In the genomic region with DNA sequence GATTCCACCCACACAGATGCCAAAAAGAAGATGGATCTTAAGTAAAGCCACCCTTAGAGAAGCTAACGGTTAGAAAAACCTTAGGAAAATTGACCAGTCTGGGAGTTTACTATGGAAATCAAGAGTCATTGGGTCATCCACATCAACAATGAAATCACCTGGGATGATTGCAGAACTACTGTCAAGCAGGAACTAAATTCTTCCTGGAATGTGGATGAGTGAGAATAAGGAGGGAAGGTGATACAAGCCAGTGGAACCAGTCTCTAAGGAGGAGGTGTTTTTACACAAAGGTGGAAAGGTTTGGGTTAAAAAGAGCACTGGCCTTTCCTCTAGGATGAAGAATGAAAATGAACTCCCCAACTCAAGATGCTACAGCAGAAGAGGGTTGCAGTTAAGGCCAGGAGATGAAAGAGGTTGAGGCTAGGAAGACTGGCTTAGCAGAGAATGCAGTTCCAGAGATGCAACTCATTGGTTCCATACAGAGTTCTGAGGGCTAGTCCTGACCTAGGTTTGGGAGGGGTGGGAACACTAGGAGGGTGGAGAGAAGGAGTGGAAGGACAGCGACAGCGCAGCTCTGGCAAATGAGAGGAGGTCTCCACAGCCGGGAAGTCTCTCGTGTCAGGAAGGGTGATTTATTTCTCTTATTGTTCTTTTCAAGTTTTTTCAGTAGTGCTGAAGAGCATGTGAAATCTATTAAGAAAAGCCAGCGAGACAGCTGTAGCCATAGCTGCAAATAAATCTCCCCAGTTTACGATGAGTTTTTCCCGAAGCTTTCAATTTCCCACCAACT, we compare ENCODE assay signal across 19 cellular contexts. TPM values are rescaled to one million over a fixed set of nuclear protein-coding genes. Genes with fewer than 3 reads are reported as not detected.
DNase-seq lines count a peak whose midpoint lies in the region; ATAC-seq and TF ChIP-seq lines count a peak whose summit lies in the region.
"Had no signal": no experiment of that assay in that cellular context is flagged by ENCODE, and none has a peak within 500 bp of the region (broad histone marks: within the 10 kb centered on the region; RNA-seq: fewer than 3 reads in every experiment).

No MANE protein-coding gene starts in this region.

- DNase-seq in EH (ENCODE audit: low read depth) (peak; percentile 3), NCI-H2227 treated with DMSO at 0.1 percent for 48 hours (lab: John Stamatoyannopoulos, UW) (peak; percentile 18), psoas muscle (no peak), right lobe of liver (no peak), NCI-H1092 (lab: John Stamatoyannopoulos, UW) (no peak)
- DNase-seq: activated CD4-positive, alpha-beta T cell treated with anti-CD3 and anti-CD28 coated beads for 36 hours; effector CD8-positive, alpha-beta T cell; HFFc6; mammary epithelial cell; NCI-H1105 treated with DMSO at 0.1 percent for 48 hours; NCI-H226; SIG-M5; uterus had no signal

- H3K4me3 ChIP-seq in psoas muscle = peak overlapping the region; percentile 44
- no peak overlapping the region for H3K4me3 ChIP-seq in right lobe of liver
- H3K4me3 ChIP-seq: cardiac muscle cell, skin epidermis, uterus had no signal

- ATAC-seq in esophagus mucosa (peak; percentile 68), psoas muscle (peak in 1 of 4 donors; percentile 27), right lobe of liver (no peak), HG02588 (IDR thresholded peaks at IDR 0.05; ENCODE audit: unreplicated experiment) (no peak), HG03469 (IDR thresholded peaks at IDR 0.05; ENCODE audit: unreplicated experiment) (no peak)
- ATAC-seq: activated CD4-positive, alpha-beta T cell treated with anti-CD3 and anti-CD28 coated beads for 36 hours; stimulated activated effector memory CD8-positive, alpha-beta T cell treated with anti-CD3 and anti-CD28 coated beads, Interleukin-12 subunit alpha, Interleukin-12 subunit beta, amount 100 ng/mL, for 72 hours had no signal

- TF ChIP-seq POLR2A in right lobe of liver (IDR thresholded peaks at IDR 0.05) = no peak

- no peaks in the 10 kb centered on the region for H3K27me3 ChIP-seq in psoas muscle (ENCODE audit: insufficient read depth in 3 of 3, low read length in 2 of 3)
- no peaks in the 10 kb centered on the region for H3K27me3 ChIP-seq in right lobe of liver
- H3K27me3 ChIP-seq: uterus had no signal

- intact Hi-C loops in psoas muscle (cut with DNase I) = no loop called here
- intact Hi-C loops in right lobe of liver (cut with DNase I) = no loop called here

- TF ChIP-seq CTCF in psoas muscle (IDR thresholded peaks at IDR 0.05) = no peak
- TF ChIP-seq CTCF in right lobe of liver (IDR thresholded peaks at IDR 0.05) = no peak

- H3K4me1 ChIP-seq in psoas muscle (peaks cover 18% of the 10 kb centered on the region), right lobe of liver (no peaks in the 10 kb centered on the region)
- H3K4me1 ChIP-seq: uterus had no signal

- H3K9me3 ChIP-seq in psoas muscle (no peaks in the 10 kb centered on the region), right lobe of liver (no peaks in the 10 kb centered on the region)
- H3K9me3 ChIP-seq: uterus had no signal

- H3K27ac ChIP-seq in psoas muscle (no peak overlapping the region), right lobe of liver (no peak overlapping the region)
- H3K27ac ChIP-seq: cardiac muscle cell, uterus had no signal

- 21 to 39% (median 22%) methylated on average over 8 of the region's 8 CpGs for WGBS in psoas muscle, 3 donors
- 50% methylated on average over 8 of the region's 8 CpGs for WGBS in right lobe of liver (ENCODE audit: insufficient coverage, low coverage, low lambda C conversion rate, missing lambda C conversion rate)

- H3K36me3 ChIP-seq in psoas muscle (ENCODE audit: insufficient read depth in 1 of 2, low read depth in 1 of 2) (no peaks in the 10 kb centered on the region), right lobe of liver (no peaks in the 10 kb centered on the region)
- H3K36me3 ChIP-seq: cardiac muscle cell, uterus had no signal

RNA-seq across cellular contexts. Expression of a gene that starts 27.7 kb away (rescaled TPM):
- total RNA-seq in esophagus mucosa = 32.0 TPM
- 10 to 100 TPM; 20.2 to 34.7 (median 27.4) TPM for total RNA-seq in psoas muscle
- polyA plus RNA-seq in psoas muscle = 10 to 100 TPM; 12.2 to 24.4 (median 15.0) TPM
- total RNA-seq in right lobe of liver = 10 to 100 TPM in 5 of 6 experiments, 1 to 10 TPM in 1; 7.2 to 40.8 (median 13.6) TPM

Comparison
In these comparisons a context has a peak if more than half of its experiments do, and no peak if none do; other contexts are left out.
1. DNase-seq: peak in EH (single experiment) and NCI-H2227 treated with DMSO at 0.1 percent for 48 hours (single experiment); none in psoas muscle (0 of 2), right lobe of liver (0 of 3) and NCI-H1092 (single experiment).